Comparison of ENCODE assay signal across 8 cellular contexts in the genomic region with DNA sequence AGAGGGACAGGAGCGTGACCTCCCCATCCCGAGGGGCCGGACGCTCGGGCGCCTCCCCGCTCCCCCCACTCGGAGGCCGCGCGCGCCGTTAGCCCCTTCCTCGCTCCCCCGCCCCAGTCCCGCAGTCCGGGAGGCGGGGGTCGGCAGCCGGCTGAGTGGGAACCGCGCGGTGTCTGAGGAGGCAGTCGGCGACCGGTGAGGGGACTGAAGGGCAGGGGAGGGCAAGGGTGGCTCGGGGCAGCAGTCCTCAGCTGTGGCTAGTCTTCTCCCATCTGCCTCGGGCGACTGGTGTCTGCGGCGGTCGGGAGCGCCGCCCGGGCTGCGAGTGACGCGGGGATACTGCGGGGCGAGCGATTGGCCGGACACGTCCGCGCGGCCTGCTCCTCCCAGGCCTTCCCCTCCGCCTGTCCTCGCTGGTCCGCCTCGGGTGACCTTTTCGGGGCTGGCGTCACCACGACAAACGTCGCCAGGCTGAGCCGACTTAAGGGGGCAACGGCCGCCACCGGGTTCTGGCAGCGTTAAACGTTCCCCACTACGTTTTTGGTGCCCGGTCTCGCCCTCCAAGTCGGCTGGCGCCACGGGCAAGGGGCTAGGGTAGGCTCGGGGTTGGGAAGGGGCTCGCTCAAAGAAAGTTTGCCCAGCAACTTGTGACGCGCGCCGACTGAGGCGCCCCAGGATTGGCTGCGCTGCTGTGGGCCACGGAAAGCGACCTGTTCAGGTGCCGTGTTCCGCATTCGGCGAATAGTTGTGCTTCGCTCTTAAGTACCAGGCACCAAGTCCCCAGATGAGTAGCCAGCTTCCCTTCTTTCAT. TPM values are rescaled to one million over a fixed set of nuclear protein-coding genes. Genes with fewer than 3 reads are reported as not detected.
DNase-seq lines count a peak whose midpoint lies in the region; ATAC-seq and TF ChIP-seq lines count a peak whose summit lies in the region.

No MANE protein-coding gene starts in this region.

- H3K27ac Mint-ChIP-seq in T-helper 1 cell treated with Interleukin-12 subunit alpha and Interleukin-12 subunit beta and Interleukin-4 antibody, amounts not matched to agents 30 μg/mL and 1 μg/mL, for 36 hours = peak overlapping the region; percentile 93

- H3K36me3 Mint-ChIP-seq in T-helper 1 cell treated with Interleukin-12 subunit alpha and Interleukin-12 subunit beta and Interleukin-4 antibody, amounts not matched to agents 30 μg/mL and 1 μg/mL, for 36 hours (ENCODE audit: low read depth) = no peaks in the 10 kb centered on the region

- H3K27ac ChIP-seq in angular gyrus (ENCODE audit: low read depth, low read length) (peak overlapping the region; percentile 99), right cardiac atrium (ENCODE audit: low read length) (peak overlapping the region; percentile 97), rectal smooth muscle tissue (ENCODE audit: low read depth, low read length) (peak overlapping the region; percentile 100), vagina (peak overlapping the region; percentile 99)

- H3K27me3 ChIP-seq in right cardiac atrium (ENCODE audit: control insufficient read depth, insufficient read depth) (no peaks in the 10 kb centered on the region), rectal smooth muscle tissue (ENCODE audit: control insufficient read depth, insufficient read depth, low read length) (no peaks in the 10 kb centered on the region), vagina (no peaks in the 10 kb centered on the region)

- intact Hi-C loops in right cardiac atrium (cut with DNase I) (loop anchor here in 1 of 4 donors (2.0 kb wide), 1 partner anchor 20 kb away; a partner anchor contains a TSS), vagina (cut with DNase I) (no loop called here)

- H3K9ac ChIP-seq in rectal smooth muscle tissue (ENCODE audit: low read length) = peak overlapping the region; percentile 98

- H3K4me3 ChIP-seq in right cardiac atrium (ENCODE audit: low read length) (peak overlapping the region; percentile 74), rectal smooth muscle tissue (ENCODE audit: low read length) (peak overlapping the region; percentile 89), vagina (peak overlapping the region; percentile 87 to 88)

- H3K9me3 Mint-ChIP-seq in T-helper 1 cell treated with Interleukin-12 subunit alpha and Interleukin-12 subunit beta and Interleukin-4 antibody, amounts not matched to agents 30 μg/mL and 1 μg/mL, for 36 hours = no peaks in the 10 kb centered on the region

- ATAC-seq in HG02763 (IDR thresholded peaks at IDR 0.05; ENCODE audit: unreplicated experiment) (peak; percentile 59), right cardiac atrium (peak; percentile 91 to 92)

- in situ Hi-C loops in GM13977 (cut with MboI; ENCODE audit: low pct_unique_long_range_greater_than_20kb, low sequenced_read_pairs, unreplicated experiment) = no loop called here

- H3K9me3 ChIP-seq in right cardiac atrium (ENCODE audit: control insufficient read depth, low read length) (no peaks in the 10 kb centered on the region), vagina (no peaks in the 10 kb centered on the region)

- DNase-seq in GM13977 (ENCODE audit: low spot score) (peak; percentile 88), NCI-H1417 (lab: John Stamatoyannopoulos, UW) (peak; percentile 77 to 93 (median 91)), right cardiac atrium (peak; percentile 95 to 98 (median 97)), vagina (ENCODE audit: extremely low spot score in 2 of 2) (no peak)

- TF ChIP-seq CTCF in GM13977 (IDR thresholded peaks at IDR 0.05; ENCODE audit: extremely low read depth, insufficient read depth, missing control alignments) (no peak), vagina (IDR thresholded peaks at IDR 0.05) (no peak)

- no peaks in the 10 kb centered on the region for H3K27me3 Mint-ChIP-seq in T-helper 1 cell treated with Interleukin-12 subunit alpha and Interleukin-12 subunit beta and Interleukin-4 antibody, amounts not matched to agents 30 μg/mL and 1 μg/mL, for 36 hours (ENCODE audit: low read depth)

- peaks cover 18% of the 10 kb centered on the region for H3K4me1 Mint-ChIP-seq in T-helper 1 cell treated with Interleukin-12 subunit alpha and Interleukin-12 subunit beta and Interleukin-4 antibody, amounts not matched to agents 30 μg/mL and 1 μg/mL, for 36 hours (ENCODE audit: low read depth)

- H3K36me3 ChIP-seq in rectal smooth muscle tissue (ENCODE audit: control insufficient read depth, insufficient read depth, low read length) = peaks cover 2% of the 10 kb centered on the region
- no peaks in the 10 kb centered on the region for H3K36me3 ChIP-seq in vagina

- WGBS in right cardiac atrium = under 1% methylated on average over 82 of the region's 82 CpGs

- peak in 1 of 2 donors; percentile 16 for TF ChIP-seq POLR2A in vagina (IDR thresholded peaks at IDR 0.05)

- H3K4me3 Mint-ChIP-seq in T-helper 1 cell treated with Interleukin-12 subunit alpha and Interleukin-12 subunit beta and Interleukin-4 antibody, amounts not matched to agents 30 μg/mL and 1 μg/mL, for 36 hours = no peak overlapping the region

- peaks cover 9% of the 10 kb centered on the region for H3K4me1 ChIP-seq in right cardiac atrium (ENCODE audit: control insufficient read depth, insufficient read depth, low read length)
- peaks cover 22% of the 10 kb centered on the region for H3K4me1 ChIP-seq in rectal smooth muscle tissue (ENCODE audit: control insufficient read depth, insufficient read depth, low read length)
- H3K4me1 ChIP-seq in vagina = peaks cover 47% of the 10 kb centered on the region

RNA-seq across cellular contexts. Expression of a gene that starts 0.5 kb away (rescaled TPM):
- 10 to 100 TPM; 34.6 to 52.7 (median 40.5) TPM for total RNA-seq in right cardiac atrium
- 29.3 TPM for polyA plus RNA-seq in right cardiac atrium
- total RNA-seq in vagina = 44.9 TPM

RNA-seq across cellular contexts. Expression of a gene that starts 12.8 kb away (rescaled TPM):
- total RNA-seq in right cardiac atrium (10 to 100 TPM; 15.3 to 20.8 (median 18.0) TPM), vagina (18.7 TPM)
- 18.0 TPM for polyA plus RNA-seq in right cardiac atrium

RNA-seq across cellular contexts. Expression of a gene that starts 20.3 kb away (rescaled TPM):
- total RNA-seq in right cardiac atrium = 10 to 100 TPM; 12.8 to 27.2 (median 19.6) TPM
- 24.4 TPM for polyA plus RNA-seq in right cardiac atrium
- total RNA-seq in vagina = 46.7 TPM

Comparison
In these comparisons a context has a peak if more than half of its experiments do, and no peak if none do; other contexts are left out.
1. DNase-seq: peak in GM13977 (single experiment), NCI-H1417 (3 of 3) and right cardiac atrium (3 of 3); none in vagina (0 of 2).
2. Peak in every context shown above with its lines, with median percentiles within 50 percentile points of each other: H3K27ac ChIP-seq and H3K4me3 ChIP-seq.